ENCODE assay signal across 19 cellular contexts in genomic region chr15:53038542-53038941, GRCh38.
"Had no signal": no experiment of that assay in that cellular context is flagged by ENCODE, and none has a peak within 500 bp of the region (broad histone marks: within the 10 kb centered on the region; RNA-seq: fewer than 3 reads in every experiment).

No MANE protein-coding gene starts in this region.

- H3K36me3 ChIP-seq: esophagus muscularis mucosa, gastrocnemius medialis, neutrophil, spleen had no signal

- H3K27ac ChIP-seq: epithelial cell of prostate, esophagus muscularis mucosa, gastrocnemius medialis, neutrophil, psoas muscle, spleen had no signal

- H3K9me3 ChIP-seq: gastrocnemius medialis, neutrophil had no signal

- H3K9me3 Mint-ChIP-seq: effector memory CD8-positive, alpha-beta T cell had no signal

- H3K27ac Mint-ChIP-seq: effector memory CD8-positive, alpha-beta T cell; memory B cell; natural killer cell treated with Interleukin-12 subunit alpha and Interleukin-12 subunit beta and Interleukin-15 and Interleukin-18, amount 100 ng/mL, for 72 hours had no signal

- H3K27me3 ChIP-seq: gastrocnemius medialis, neutrophil had no signal

- H3K4me3 Mint-ChIP-seq: effector memory CD8-positive, alpha-beta T cell; memory B cell; natural killer cell treated with Interleukin-12 subunit alpha and Interleukin-12 subunit beta and Interleukin-15 and Interleukin-18, amount 100 ng/mL, for 72 hours had no signal

- H3K4me1 Mint-ChIP-seq: memory B cell had no signal

- H3K36me3 Mint-ChIP-seq: memory B cell; natural killer cell treated with Interleukin-12 subunit alpha and Interleukin-12 subunit beta and Interleukin-15 and Interleukin-18, amount 100 ng/mL, for 72 hours had no signal

- H3K27me3 Mint-ChIP-seq: memory B cell had no signal

- ATAC-seq: effector memory CD8-positive, alpha-beta T cell; gastrocnemius medialis; left lobe of liver; natural killer cell treated with Interleukin-12 subunit alpha and Interleukin-12 subunit beta and Interleukin-15 and Interleukin-18, amount 100 ng/mL, for 72 hours; psoas muscle; sciatic nerve had no signal

- DNase-seq: cortex of kidney; effector memory CD8-positive, alpha-beta T cell; gastrocnemius medialis; islet precursor cell; midbrain; psoas muscle; spleen; stimulated activated CD4-positive, alpha-beta T cell treated with anti-CD3 and anti-CD28 coated beads, Interleukin-15, amount 100 ng/mL, for 24 hours; stimulated activated CD4-positive, alpha-beta T cell treated with anti-CD3 and anti-CD28 coated beads, Interleukin-1b, Interleukin-23, amount 100 ng/mL, for 48 hours; stimulated activated CD4-positive, alpha-beta T cell treated with anti-CD3 and anti-CD28 coated beads, Interleukin-4, amount 100 ng/mL, for 4 hours; stimulated activated naive CD4-positive, alpha-beta T cell treated with Interleukin-2 at 50 U/mL for 16 hours; trophoblast cell had no signal

- H3K4me3 ChIP-seq: esophagus muscularis mucosa, gastrocnemius medialis, psoas muscle, spleen had no signal

- H3K4me1 ChIP-seq: esophagus muscularis mucosa, gastrocnemius medialis, psoas muscle, spleen had no signal
